ENCODE assay signal across 1 cellular context in the genomic region with DNA sequence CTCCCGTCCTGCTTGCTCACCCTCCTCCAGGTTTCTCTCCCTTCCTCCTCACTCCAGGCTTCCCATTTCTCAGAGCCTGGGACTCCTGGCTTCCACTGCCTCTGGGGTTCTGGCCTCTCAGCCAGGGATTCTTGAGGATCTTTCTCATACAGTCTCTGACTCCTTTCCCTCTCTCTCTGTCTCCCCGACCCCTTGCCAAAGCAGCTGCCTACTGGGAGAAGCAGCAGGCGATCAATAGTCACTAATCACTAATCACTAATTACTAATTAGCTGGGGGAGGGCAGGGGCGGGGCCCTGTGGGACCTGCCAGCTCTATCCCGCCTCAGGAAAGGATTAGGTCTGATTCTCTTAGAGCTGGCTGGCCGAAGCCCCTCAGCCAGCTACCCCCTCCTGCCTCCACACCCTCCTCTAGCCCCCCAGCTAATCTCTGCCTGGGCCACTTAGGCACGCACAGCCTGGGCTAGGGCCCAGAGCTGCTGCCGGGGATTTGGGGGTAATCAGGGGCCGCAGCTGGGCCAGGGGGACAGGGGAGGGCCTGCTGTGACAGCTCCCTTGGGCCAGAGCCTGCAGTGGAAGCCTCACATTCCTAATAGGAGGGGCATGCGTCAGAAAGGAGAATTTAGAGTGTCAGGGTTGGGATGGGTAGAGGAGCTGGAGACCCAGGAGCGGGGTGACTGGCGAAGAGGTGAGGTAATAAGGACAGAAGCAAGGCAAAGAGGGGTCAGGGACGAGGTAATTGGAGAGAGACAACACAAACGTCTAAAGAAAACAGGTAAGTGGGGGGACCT.
A peak's percentile ranks its signal among the peaks of the same experiment; 100 is the strongest.
TF ChIP-seq lines count a peak whose summit lies in the region.

No MANE protein-coding gene starts in this region.

TF ChIP-seq in K562, 482 proteins besides CTCF, POLR2A, EP300 and RAD21:
- TF ChIP-seq ZNF263 (CRISPR knock-in tag; IDR thresholded peaks at IDR 0.05; ENCODE audit: borderline replicate concordance) (0 out of 2 replicates have a peak, but pooled peaks have one; percentile 1), TRIM24 (IDR thresholded peaks at IDR 0.05) (no peak)
